In genomic region chr14:94406910-94407309, GRCh38 we compare ENCODE assay signal across 1 cellular context.
TF ChIP-seq lines count a peak whose summit lies in the region.

No MANE protein-coding gene starts in this region.

TF ChIP-seq in HCT116, 20 proteins besides CTCF, POLR2A, EP300 and RAD21 (continued from another document):
- no peak for TF ChIP-seq REST (IDR thresholded peaks at IDR 0.05; ENCODE audit: low read depth)
